In the genomic region with DNA sequence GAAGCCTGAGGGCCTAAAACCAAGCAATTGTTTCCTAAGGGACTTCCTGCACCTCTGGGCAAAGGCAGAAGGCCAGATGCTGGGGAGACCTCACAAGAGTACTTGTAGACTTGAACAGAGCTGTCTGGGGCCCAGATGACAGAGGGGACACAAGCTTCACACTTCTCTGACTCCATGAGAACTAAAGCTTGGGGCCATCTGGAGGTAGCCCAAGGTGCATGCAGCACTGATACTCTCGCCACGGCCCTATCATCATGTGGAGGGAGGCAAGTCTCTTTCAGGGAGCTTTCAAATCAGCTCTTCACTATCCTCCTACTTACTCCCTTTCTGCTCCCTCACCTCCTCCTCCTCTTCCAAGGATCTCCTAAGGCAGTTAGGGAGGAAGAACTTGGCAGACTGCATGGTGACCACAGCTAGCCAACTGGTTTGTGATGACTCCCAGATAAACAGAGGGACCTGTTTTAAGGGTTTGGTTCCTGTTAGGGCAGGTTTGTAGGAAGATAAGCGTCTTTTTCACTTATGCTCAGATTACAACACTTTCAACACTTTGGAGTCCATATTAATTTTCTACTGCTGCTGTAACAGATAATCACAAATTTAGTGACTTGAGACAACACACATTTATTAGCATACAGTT, we compare ENCODE assay signal across 22 cellular contexts.
"Had no signal": no experiment of that assay in that cellular context is flagged by ENCODE, and none has a peak within 500 bp of the region (broad histone marks: within the 10 kb centered on the region; RNA-seq: fewer than 3 reads in every experiment).

No MANE protein-coding gene starts in this region.

- H3K4me3 ChIP-seq: ovary, psoas muscle, skin epidermis, stomach, vagina had no signal

- H3K4me1 ChIP-seq: psoas muscle, stomach, vagina had no signal

- ATAC-seq: activated CD4-positive, CD25-positive, alpha-beta regulatory T cell treated with anti-CD3 and anti-CD28 coated beads, Interleukin-2, amount 50 U/mL, for 24 hours; activated CD8-positive, alpha-beta T cell treated with anti-CD3 and anti-CD28 coated beads, Interleukin-2, amount 10 ng/mL, durations not matched to agents 7 days and 5 days; activated naive CD8-positive, alpha-beta T cell treated with anti-CD3 and anti-CD28 coated beads, Interleukin-2, amount 50 U/mL, for 24 hours; naive thymus-derived CD4-positive, alpha-beta T cell; psoas muscle; right cardiac atrium had no signal

- H3K9me3 Mint-ChIP-seq: activated CD4-positive, alpha-beta T cell treated with anti-CD3 and anti-CD28 coated beads, Interleukin-2, amount 10 ng/mL, durations not matched to agents 7 days and 5 days; activated naive CD4-positive, alpha-beta T cell treated with anti-CD3 and anti-CD28 coated beads, Interleukin-2, amount 10 ng/mL, durations not matched to agents 7 days and 5 days; activated naive CD8-positive, alpha-beta T cell treated with anti-CD3 and anti-CD28 coated beads, Interleukin-2, amount 50 U/mL, for 24 hours had no signal

- H3K27me3 Mint-ChIP-seq: activated CD4-positive, alpha-beta T cell treated with anti-CD3 and anti-CD28 coated beads, Interleukin-2, amount 10 ng/mL, durations not matched to agents 7 days and 5 days; activated naive CD4-positive, alpha-beta T cell treated with anti-CD3 and anti-CD28 coated beads, Interleukin-2, amount 10 ng/mL, durations not matched to agents 7 days and 5 days; activated naive CD8-positive, alpha-beta T cell treated with anti-CD3 and anti-CD28 coated beads, Interleukin-2, amount 50 U/mL, for 24 hours; naive thymus-derived CD4-positive, alpha-beta T cell had no signal

- H3K27ac ChIP-seq: ovary, psoas muscle, skin epidermis, stomach, vagina had no signal

- DNase-seq: activated CD4-positive, alpha-beta T cell treated with anti-CD3 and anti-CD28 coated beads, Interleukin-2, amount 10 ng/mL, durations not matched to agents 7 days and 5 days; activated CD8-positive, alpha-beta memory T cell treated with anti-CD3 and anti-CD28 coated beads, Interleukin-2, amount 50 U/mL, for 4 hours; activated CD8-positive, alpha-beta T cell treated with anti-CD3 and anti-CD28 coated beads, Interleukin-2, amount 10 ng/mL, durations not matched to agents 7 days and 5 days; activated effector memory CD4-positive, alpha-beta T cell treated with Interleukin-2 at 50 U/mL for 16 hours; activated naive CD4-positive, alpha-beta T cell treated with anti-CD3 and anti-CD28 coated beads, Interleukin-2, amount 10 ng/mL, durations not matched to agents 7 days and 5 days; activated naive CD8-positive, alpha-beta T cell treated with anti-CD3 and anti-CD28 coated beads, Interleukin-2, amount 50 U/mL, for 24 hours; activated T-cell treated with anti-CD3 and anti-CD28 coated beads, Interleukin-2, amount 50 U/mL, for 48 hours; aorta; effector CD4-positive, alpha-beta T cell; immature natural killer cell; kidney glomerular epithelial cell; mesenchymal stem cell; naive thymus-derived CD4-positive, alpha-beta T cell; ovary; psoas muscle; right cardiac atrium; stomach; T1000; trophoblast cell had no signal

- H3K4me3 Mint-ChIP-seq: activated CD4-positive, alpha-beta T cell treated with anti-CD3 and anti-CD28 coated beads, Interleukin-2, amount 10 ng/mL, durations not matched to agents 7 days and 5 days; activated CD8-positive, alpha-beta T cell treated with anti-CD3 and anti-CD28 coated beads, Interleukin-2, amount 10 ng/mL, durations not matched to agents 7 days and 5 days; activated naive CD4-positive, alpha-beta T cell treated with anti-CD3 and anti-CD28 coated beads, Interleukin-2, amount 10 ng/mL, durations not matched to agents 7 days and 5 days; activated naive CD8-positive, alpha-beta T cell treated with anti-CD3 and anti-CD28 coated beads, Interleukin-2, amount 50 U/mL, for 24 hours; immature natural killer cell; naive thymus-derived CD4-positive, alpha-beta T cell had no signal

- H3K9me3 ChIP-seq: ovary, psoas muscle, stomach, vagina had no signal

- H3K27me3 ChIP-seq: ovary, stomach, vagina had no signal

- H3K27ac Mint-ChIP-seq: activated CD4-positive, alpha-beta T cell treated with anti-CD3 and anti-CD28 coated beads, Interleukin-2, amount 10 ng/mL, durations not matched to agents 7 days and 5 days; activated CD8-positive, alpha-beta T cell treated with anti-CD3 and anti-CD28 coated beads, Interleukin-2, amount 10 ng/mL, durations not matched to agents 7 days and 5 days; activated naive CD4-positive, alpha-beta T cell treated with anti-CD3 and anti-CD28 coated beads, Interleukin-2, amount 10 ng/mL, durations not matched to agents 7 days and 5 days; activated naive CD8-positive, alpha-beta T cell treated with anti-CD3 and anti-CD28 coated beads, Interleukin-2, amount 50 U/mL, for 24 hours; immature natural killer cell had no signal

- H3K36me3 ChIP-seq: ovary, stomach, vagina had no signal
